In the genomic region with DNA sequence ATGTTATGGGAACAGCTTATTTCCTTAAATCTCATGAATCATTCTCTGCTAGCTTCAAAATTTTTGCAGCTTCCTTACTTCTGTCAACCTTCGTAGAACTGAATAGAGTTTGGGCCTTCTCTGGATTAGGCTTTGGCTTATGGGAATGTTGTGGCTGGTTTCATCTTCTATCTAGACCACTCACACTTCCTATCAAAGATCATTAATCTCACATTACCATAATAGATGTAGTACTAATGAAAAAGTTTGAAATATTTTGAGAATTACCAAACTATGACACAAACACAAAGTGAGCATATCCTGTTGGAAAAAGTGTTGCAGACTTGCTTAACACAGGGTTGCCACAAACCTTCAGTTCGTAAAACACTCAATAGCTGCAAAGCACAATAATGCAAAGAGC, we compare ENCODE assay signal across 7 cellular contexts. TPM values are rescaled to one million over a fixed set of nuclear protein-coding genes. Genes with fewer than 3 reads are reported as not detected.
"Had no signal": no experiment of that assay in that cellular context is flagged by ENCODE, and none has a peak within 500 bp of the region (broad histone marks: within the 10 kb centered on the region; RNA-seq: fewer than 3 reads in every experiment).

No MANE protein-coding gene starts in this region.

- H2AFZ ChIP-seq: GM23338 had no signal

- H3K4me3 ChIP-seq: GM23338, K562 had no signal

- FAIRE-seq: H1, HTR-8/SVneo, K562 had no signal

- DNase-seq: H9, HCEC 1CT, IMR-90 had no signal

- ATAC-seq: GM23338, K562 had no signal

- H3K9me3 Mint-ChIP-seq: GM23338, H9 had no signal

- H3K4me3 Mint-ChIP-seq: GM23338, H9 had no signal

- H3K4me1 Mint-ChIP-seq: GM23338 had no signal

- H3K4me2 ChIP-seq: GM23338 had no signal

- H3K27ac Mint-ChIP-seq: GM23338, H9 had no signal

RNA-seq across cellular contexts. Expression of a gene that starts 49.1 kb away (rescaled TPM):
- total RNA-seq: GM23338, H1, H9, IMR-90, K562 had no signal
- polyA plus RNA-seq: GM23338, H1, IMR-90, K562 had no signal
